28 cellular contexts compared by ENCODE assay signal in genomic region chr17:64223931-64224657, GRCh38. TPM values are rescaled to one million over a fixed set of nuclear protein-coding genes. Genes with fewer than 3 reads are reported as not detected.
DNase-seq lines count a peak whose midpoint lies in the region; ATAC-seq and TF ChIP-seq lines count a peak whose summit lies in the region.
"Had no signal": no experiment of that assay in that cellular context is flagged by ENCODE, and none has a peak within 500 bp of the region (broad histone marks: within the 10 kb centered on the region; RNA-seq: fewer than 3 reads in every experiment).

No MANE protein-coding gene starts in this region.

- H3K9me3 ChIP-seq in OCI-LY7 (ENCODE audit: low read length): no peaks in the 10 kb centered on the region
- H3K9me3 ChIP-seq: Caco-2, left lung, SJSA1, tibial artery had no signal

- no peaks in the 10 kb centered on the region for H3K4me1 ChIP-seq in OCI-LY7 (ENCODE audit: insufficient read depth, low read length, poor library complexity, severe bottlenecking)
- H3K4me1 ChIP-seq: foreskin keratinocyte, SJSA1 had no signal

- H3K27ac Mint-ChIP-seq in Calu3 (ENCODE audit: unreplicated experiment) (no peak overlapping the region), mesothelial cell of epicardium (peak overlapping the region; percentile 43)
- H3K27ac Mint-ChIP-seq: activated CD8-positive, alpha-beta T cell treated with anti-CD3 and anti-CD28 coated beads for 36 hours; activated naive CD8-positive, alpha-beta T cell treated with anti-CD3 and anti-CD28 coated beads, Interleukin-2, amount 10 ng/mL, durations not matched to agents 7 days and 5 days; T-cell had no signal

- H3K36me3 Mint-ChIP-seq in Calu3 (ENCODE audit: insufficient read depth, unreplicated experiment): no peaks in the 10 kb centered on the region
- H3K36me3 Mint-ChIP-seq in mesothelial cell of epicardium: peaks cover 13% of the 10 kb centered on the region

- no peak overlapping the region for H2AFZ ChIP-seq in OCI-LY7 (ENCODE audit: low read length)
- H2AFZ ChIP-seq: GM23248 had no signal

- no peak for ATAC-seq in HG02884 (IDR thresholded peaks at IDR 0.05; ENCODE audit: unreplicated experiment)
- no peak for ATAC-seq in HG03469 (IDR thresholded peaks at IDR 0.05; ENCODE audit: unreplicated experiment)
- no peak for ATAC-seq in sciatic nerve
- ATAC-seq: activated CD8-positive, alpha-beta T cell treated with anti-CD3 and anti-CD28 coated beads for 36 hours; foreskin keratinocyte; left lung; naive thymus-derived CD4-positive, alpha-beta T cell; T-cell had no signal

- no peaks in the 10 kb centered on the region for H4K20me1 ChIP-seq in OCI-LY7 (ENCODE audit: insufficient read depth, low read length)

- no peaks in the 10 kb centered on the region for H3K36me3 ChIP-seq in OCI-LY7 (ENCODE audit: insufficient read depth, low read length)
- H3K36me3 ChIP-seq: BLaER1 treated with 17β-estradiol and CSF1 and Interleukin-3, amounts not matched to agents 10 nM and 100 nM; left lung; SJSA1; tibial artery had no signal

- in situ Hi-C loops in G401 (cut with HindIII; ENCODE audit: low sequenced_read_pairs): no loop called here

- H3K79me2 ChIP-seq in OCI-LY7 (ENCODE audit: insufficient read depth, low read depth, low read length): no peaks in the 10 kb centered on the region

- no peak for TF ChIP-seq CTCF in Calu3 (IDR thresholded peaks at IDR 0.05; ENCODE audit: unreplicated experiment)
- TF ChIP-seq CTCF in mesothelial cell of epicardium (IDR thresholded peaks at IDR 0.05; ENCODE audit: unreplicated experiment): no peak
- no peak for TF ChIP-seq CTCF in OCI-LY7 (conservative IDR thresholded peaks at IDR 0.05; ENCODE audit: low read length)

- peaks cover 12% of the 10 kb centered on the region for H3K4me1 Mint-ChIP-seq in Calu3 (ENCODE audit: low read depth, unreplicated experiment)
- peaks cover 13% of the 10 kb centered on the region for H3K4me1 Mint-ChIP-seq in mesothelial cell of epicardium

- no peak overlapping the region for H3K4me3 ChIP-seq in OCI-LY7 (ENCODE audit: low read depth, low read length, poor library complexity, severe bottlenecking)
- H3K4me3 ChIP-seq: BLaER1 treated with 17β-estradiol and CSF1 and Interleukin-3, amounts not matched to agents 10 nM and 100 nM; GM23248; left lung; SJSA1; tibial artery had no signal

- H3K27me3 Mint-ChIP-seq in Calu3 (ENCODE audit: unreplicated experiment): no peaks in the 10 kb centered on the region
- no peaks in the 10 kb centered on the region for H3K27me3 Mint-ChIP-seq in mesothelial cell of epicardium (ENCODE audit: low read depth)
- H3K27me3 Mint-ChIP-seq: activated CD8-positive, alpha-beta T cell treated with anti-CD3 and anti-CD28 coated beads for 36 hours; activated naive CD8-positive, alpha-beta T cell treated with anti-CD3 and anti-CD28 coated beads, Interleukin-2, amount 10 ng/mL, durations not matched to agents 7 days and 5 days; naive thymus-derived CD4-positive, alpha-beta T cell; T-cell had no signal

- POLR2A ChIA-PET in OCI-LY7 (lab: Charles Lee): interaction anchor here (0.7 kb wide), 2 partner anchors 295 to 324 kb away, joined by 3 read pairs; no protein-coding TSS in a partner anchor

- BruUV-seq in Calu3 (replicated peaks; lab: Mats Ljungman, UMichigan) (no TSS peak), OCI-LY7 (replicated peaks; lab: Mats Ljungman, UMichigan) (no TSS peak)

- H3K4me3 Mint-ChIP-seq in Calu3 (ENCODE audit: low read depth, unreplicated experiment) (peak overlapping the region; percentile 34), mesothelial cell of epicardium (no peak overlapping the region)
- H3K4me3 Mint-ChIP-seq: activated CD8-positive, alpha-beta T cell treated with anti-CD3 and anti-CD28 coated beads for 36 hours; activated naive CD8-positive, alpha-beta T cell treated with anti-CD3 and anti-CD28 coated beads, Interleukin-2, amount 10 ng/mL, durations not matched to agents 7 days and 5 days; naive thymus-derived CD4-positive, alpha-beta T cell; T-cell had no signal

- CTCF ChIA-PET in Calu3 (lab: Charles Lee): interaction anchor here (1.1 to 1.2 kb wide), 2 partner anchors 13 to 16 kb away, joined by 3 to 4 read pairs; no protein-coding TSS in a partner anchor
- CTCF ChIA-PET in OCI-LY7 (lab: Charles Lee; ENCODE audit: unreplicated experiment): no interaction called here

- H3K27ac ChIP-seq in OCI-LY7 (ENCODE audit: low read depth, low read length, poor library complexity, severe bottlenecking): no peak overlapping the region
- H3K27ac ChIP-seq: BLaER1 treated with 17β-estradiol and CSF1 and Interleukin-3, amounts not matched to agents 10 nM and 100 nM; foreskin keratinocyte; GM23248; left lung; SJSA1; tibial artery had no signal

- H3K4me2 ChIP-seq in OCI-LY7 (ENCODE audit: low read length): no peak overlapping the region
- H3K4me2 ChIP-seq: BLaER1 treated with 17β-estradiol and CSF1 and Interleukin-3, amounts not matched to agents 10 nM and 100 nM had no signal

- H3K9me2 ChIP-seq in OCI-LY7 (ENCODE audit: insufficient read depth, low read length): no peaks in the 10 kb centered on the region

- intact Hi-C loops in Calu3 (cut with micrococcal nuclease; ENCODE audit: unreplicated experiment) (no loop called here), sciatic nerve (cut with DNase I) (no loop called here), OCI-LY7 (cut with micrococcal nuclease; ENCODE audit: unreplicated experiment) (no loop called here)

- DNase-seq in Calu3 (no peak), G401 (ENCODE audit: low spot score) (peak; percentile 90), NCI-H82 treated with DMSO at 0.1 percent for 48 hours (lab: John Stamatoyannopoulos, UW; ENCODE audit: unreplicated experiment) (peak; percentile 27), mesothelial cell of epicardium (ENCODE audit: low spot score in 2 of 2, unreplicated experiment in 2 of 2) (no peak), sciatic nerve (ENCODE audit: low spot score) (no peak), OCI-LY7 (ENCODE audit: low spot score) (no peak)
- DNase-seq: activated CD4-positive, alpha-beta T cell treated with anti-CD3 and anti-CD28 coated beads for 1 hour; activated CD8-positive, alpha-beta T cell treated with anti-CD3 and anti-CD28 coated beads for 36 hours; activated naive CD8-positive, alpha-beta T cell treated with anti-CD3 and anti-CD28 coated beads, Interleukin-2, amount 10 ng/mL, durations not matched to agents 7 days and 5 days; Caco-2; effector CD8-positive, alpha-beta T cell; EL; foreskin keratinocyte; GM23248; hippocampal formation; KG1; left lung; naive thymus-derived CD4-positive, alpha-beta T cell; NCI-H187 treated with DMSO at 0.1 percent for 48 hours; occipital lobe; stimulated activated CD4-positive, alpha-beta T cell treated with anti-CD3 and anti-CD28 coated beads, Interleukin-4, amount 100 ng/mL, for 24 hours; stimulated activated naive CD4-positive, alpha-beta T cell; T-cell; tibial artery had no signal

- no peaks in the 10 kb centered on the region for H3K9me3 Mint-ChIP-seq in Calu3 (ENCODE audit: low read depth, unreplicated experiment)
- peaks cover 24% of the 10 kb centered on the region for H3K9me3 Mint-ChIP-seq in mesothelial cell of epicardium
- H3K9me3 Mint-ChIP-seq: activated CD8-positive, alpha-beta T cell treated with anti-CD3 and anti-CD28 coated beads for 36 hours; activated naive CD8-positive, alpha-beta T cell treated with anti-CD3 and anti-CD28 coated beads, Interleukin-2, amount 10 ng/mL, durations not matched to agents 7 days and 5 days had no signal

RNA-seq across cellular contexts. Expression of gene TEX2, which starts 39.0 kb away (rescaled TPM):
- 12.3 and 13.4 TPM in 2 replicates for total RNA-seq in Calu3 (2022)
- 7.4 and 22.7 TPM in 2 replicates for total RNA-seq in G401 (2014; rRNA removed; shearing (Covaris generic))
- 27.1 to 29.7 TPM (median 27.3 TPM) in 3 replicates for total RNA-seq in mesothelial cell of epicardium
- 39.5 TPM for total RNA-seq in sciatic nerve
- 7.4 and 8.5 TPM in 2 replicates for total RNA-seq in OCI-LY7 (2014; rRNA removed; shearing (Covaris generic))
- total RNA-seq in OCI-LY7 (2022): 12.4 and 13.9 TPM in 2 replicates

Comparison
In these comparisons a context has a peak if more than half of its experiments do, and no peak if none do; other contexts are left out.
1. DNase-seq: peak in G401 (single experiment) and NCI-H82 treated with DMSO at 0.1 percent for 48 hours (single experiment); none in Calu3 (single experiment), mesothelial cell of epicardium (0 of 2), sciatic nerve (single experiment) and OCI-LY7 (single experiment).